ENCODE assay signal across 8 cellular contexts in genomic region chr22:46738961-46739870, GRCh38. TPM values are rescaled to one million over a fixed set of nuclear protein-coding genes. Genes with fewer than 3 reads are reported as not detected.
DNase-seq lines count a peak whose midpoint lies in the region; ATAC-seq and TF ChIP-seq lines count a peak whose summit lies in the region.

No MANE protein-coding gene starts in this region.

- no peak for ATAC-seq in HG02763 (IDR thresholded peaks at IDR 0.05; ENCODE audit: unreplicated experiment)
- ATAC-seq in HG03097 (IDR thresholded peaks at IDR 0.05; ENCODE audit: low FRiP score, unreplicated experiment), result no peak

- peak overlapping the region; percentile 86 to 93 for H3K27ac ChIP-seq in ovary

- H3K36me3 ChIP-seq in ovary, result no peaks in the 10 kb centered on the region

- no peaks in the 10 kb centered on the region for H3K9me3 ChIP-seq in ovary

- no peak for TF ChIP-seq EP300 in ovary (IDR thresholded peaks at IDR 0.05)

- H3K4me1 ChIP-seq in ovary (ENCODE audit: insufficient read depth), result peaks cover 20% of the 10 kb centered on the region

- TF ChIP-seq CTCF in foreskin fibroblast (IDR thresholded peaks at IDR 0.05; ENCODE audit: low read depth, low read length) (peak; percentile 8), ovary (IDR thresholded peaks at IDR 0.05) (no peak)

- peak overlapping the region; percentile 62 for H3K4me3 ChIP-seq in foreskin fibroblast (ENCODE audit: low read depth in 1 of 2, low read length in 2 of 2)
- peak overlapping the region; percentile 69 for H3K4me3 ChIP-seq in ovary

- TF ChIP-seq POLR2A in ovary (IDR thresholded peaks at IDR 0.05), result no peak

- peak; percentile 53 to 55 for DNase-seq in NCI-H2081 (lab: John Stamatoyannopoulos, UW)
- no peak for DNase-seq in NCI-H2081 treated with DMSO at 0.1 percent for 48 hours (lab: John Stamatoyannopoulos, UW)
- peak; percentile 47 to 52 for DNase-seq in NOMO-1 (lab: John Stamatoyannopoulos, UW; ENCODE audit: unreplicated experiment in 2 of 2)
- DNase-seq in activated effector memory CD4-positive, alpha-beta T cell treated with Interleukin-2 at 50 U/mL for 16 hours, result peak; percentile 67
- peak; percentile 58 to 73 for DNase-seq in foreskin fibroblast
- DNase-seq in ovary, result peak in 4 of 5 donors; percentile 29 to 52 (median 46)

- intact Hi-C loops in ovary (cut with DNase I), result no loop called here

- no peaks in the 10 kb centered on the region for H3K27me3 ChIP-seq in ovary

- 69 to 70% (median 70%) methylated on average over 26 of the region's 26 CpGs for WGBS in ovary, 3 donors

RNA-seq across cellular contexts. Expression of gene CERK, which starts 1.2 kb away (rescaled TPM):
- total RNA-seq in ovary, result 10 to 100 TPM; 30.3 to 71.1 (median 47.4) TPM
- polyA plus RNA-seq in ovary, result 10 to 100 TPM; 27.1 to 27.6 TPM

RNA-seq across cellular contexts. Expression of gene TBC1D22A, which starts 23.2 kb away (rescaled TPM):
- total RNA-seq in ovary, result 10 to 100 TPM; 12.5 to 25.6 (median 19.1) TPM
- 10 to 100 TPM; 13.2 to 14.8 TPM for polyA plus RNA-seq in ovary
